Comparison of ENCODE assay signal across 16 cellular contexts in the genomic region with DNA sequence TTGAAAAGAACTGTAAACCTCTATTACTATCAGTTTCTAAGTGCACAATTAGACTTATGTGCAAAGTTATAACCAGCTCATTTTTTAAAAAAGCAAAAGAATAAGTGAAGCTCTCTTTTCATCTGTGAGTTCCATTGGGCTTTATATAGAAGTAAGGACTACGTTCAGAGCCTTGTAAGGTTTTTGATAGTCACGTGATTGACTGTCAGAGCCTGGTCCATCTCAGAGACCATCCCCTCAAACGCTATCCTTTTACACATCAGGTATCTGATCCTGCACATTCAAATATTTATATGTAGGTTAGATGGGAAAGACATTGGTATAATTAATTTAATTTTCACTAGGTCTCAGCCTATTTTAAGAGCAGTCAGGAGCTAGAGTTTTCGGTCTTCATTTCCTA.
DNase-seq lines count a peak whose midpoint lies in the region; ATAC-seq, FAIRE-seq and TF ChIP-seq lines count a peak whose summit lies in the region.
"Had no signal": no experiment of that assay in that cellular context is flagged by ENCODE, and none has a peak within 500 bp of the region (broad histone marks: within the 10 kb centered on the region; RNA-seq: fewer than 3 reads in every experiment).

No MANE protein-coding gene starts in this region.

- intact Hi-C loops in K562 (cut with micrococcal nuclease) (no loop called here), uterus (cut with DNase I; ENCODE audit: low total_unique reads) (no loop called here)

- in situ Hi-C loops in K562 (cut with MboI) = no loop called here

- CTCF ChIA-PET in K562 (lab: Yijun Ruan, JAX; ENCODE audit: low intra/inter-chr PET ratio) = no interaction called here

- H3K27ac ChIP-seq in Peyer's patch (peak overlapping the region; percentile 38 to 84 (median 74)), K562 (ENCODE audit: extremely low read depth, low read depth, low read length) (no peak overlapping the region), muscle layer of duodenum (ENCODE audit: low read length) (peak overlapping the region; percentile 51), uterus (no peak overlapping the region)
- H3K27ac ChIP-seq: HL-60 had no signal

- H2AFZ ChIP-seq in K562 (ENCODE audit: low read depth, low read length) = no peak overlapping the region
- H2AFZ ChIP-seq: PC-9 had no signal

- no peaks in the 10 kb centered on the region for H3K9me1 ChIP-seq in K562 (ENCODE audit: control insufficient read depth, insufficient read depth, low read length)

- WGBS in K562 (ENCODE audit: insufficient coverage, low coverage, missing lambda C conversion rate) = 3% methylated on average over 4 of the region's 4 CpGs

- H3K4me1 ChIP-seq in Peyer's patch = peaks cover 0 to 6% (median 0%) of the 10 kb centered on the region in 4 donors
- no peaks in the 10 kb centered on the region for H3K4me1 ChIP-seq in K562 (replicated peaks in 1 of 2; ENCODE audit: control insufficient read depth in 2 of 2, insufficient read depth in 2 of 2, low read length in 2 of 2)
- H3K4me1 ChIP-seq in muscle layer of duodenum (ENCODE audit: control insufficient read depth in 1 of 2, insufficient read depth in 2 of 2, low read length in 2 of 2) = peaks cover 4 to 6% of the 10 kb centered on the region in 2 donors
- H3K4me1 ChIP-seq in uterus = no peaks in the 10 kb centered on the region

- H4K20me1 ChIP-seq in K562 (replicated peaks; ENCODE audit: control insufficient read depth, insufficient read depth, low read length) = no peaks in the 10 kb centered on the region

- POLR2A ChIA-PET in K562 (lab: Yijun Ruan, JAX) = no interaction called here

- no TSS peak for BruUV-seq in K562 (replicated peaks; lab: Mats Ljungman, UMichigan)

- no peak for TF ChIP-seq EP300 in K562 (IDR thresholded peaks at IDR 0.05; ENCODE audit: low read length)

- no peak for DNase-seq in activated CD4-positive, CD25-positive, alpha-beta regulatory T cell treated with anti-CD3 and anti-CD28 coated beads, Interleukin-2, amount 50 U/mL, for 72 hours
- DNase-seq in Peyer's patch (no peak), K562 (ENCODE audit: extremely low read depth in 1 of 4, low spot score in 3 of 4) (no peak), NCI-H2227 (lab: John Stamatoyannopoulos, UW; ENCODE audit: unreplicated experiment) (no peak), NCI-H2081 treated with DMSO at 0.1 percent for 48 hours (lab: John Stamatoyannopoulos, UW) (no peak), uterus (no peak)
- DNase-seq: 8988T, head of caudate nucleus, kidney, NCI-H510A, PC-9, SW 1271 had no signal

- TF ChIP-seq CTCF in Peyer's patch (IDR thresholded peaks at IDR 0.05) (no peak), K562 (IDR thresholded peaks at IDR 0.05 in 2 of 3, conservative IDR thresholded peaks at IDR 0.05 in 1 of 3; ENCODE audit: insufficient read depth in 2 of 3, low read depth in 1 of 3, low read length in 3 of 3) (no peak), uterus (IDR thresholded peaks at IDR 0.05) (no peak)

- H3K9me3 ChIP-seq in Peyer's patch = no peaks in the 10 kb centered on the region
- no peaks in the 10 kb centered on the region for H3K9me3 ChIP-seq in K562 (replicated peaks; ENCODE audit: control insufficient read depth, insufficient read depth, low read depth, low read length)
- no peaks in the 10 kb centered on the region for H3K9me3 ChIP-seq in muscle layer of duodenum (ENCODE audit: control insufficient read depth in 1 of 2, low read length in 2 of 2)
- no peaks in the 10 kb centered on the region for H3K9me3 ChIP-seq in uterus

- peak; percentile 34 to 45 for ATAC-seq in activated CD4-positive, CD25-positive, alpha-beta regulatory T cell treated with anti-CD3 and anti-CD28 coated beads, Interleukin-2, amount 50 U/mL, for 24 hours
- no peak for ATAC-seq in K562

- H3K4me3 ChIP-seq in Peyer's patch = peak overlapping the region in 3 of 4 donors; percentile 14 to 48 (median 38)
- no peak overlapping the region for H3K4me3 ChIP-seq in K562
- peak overlapping the region in 1 of 2 donors; percentile 51 for H3K4me3 ChIP-seq in muscle layer of duodenum (ENCODE audit: low read depth in 1 of 2, low read length in 2 of 2)
- H3K4me3 ChIP-seq in uterus = no peak overlapping the region
- H3K4me3 ChIP-seq: PC-9 had no signal

- TF ChIP-seq RAD21 in K562 (CRISPR knock-in tag; conservative IDR thresholded peaks at IDR 0.05 in 1 of 2, IDR thresholded peaks at IDR 0.05 in 1 of 2) = no peak

- no peak for TF ChIP-seq POLR2A in Peyer's patch (IDR thresholded peaks at IDR 0.05)
- no peak for TF ChIP-seq POLR2A in K562 (conservative IDR thresholded peaks at IDR 0.05)
- TF ChIP-seq POLR2A in uterus (IDR thresholded peaks at IDR 0.05) = no peak

- no peaks in the 10 kb centered on the region for H3K27me3 ChIP-seq in Peyer's patch
- no peaks in the 10 kb centered on the region for H3K27me3 ChIP-seq in K562 (ENCODE audit: control insufficient read depth in 2 of 2, insufficient read depth in 2 of 2, low read length in 2 of 2)
- no peaks in the 10 kb centered on the region for H3K27me3 ChIP-seq in muscle layer of duodenum (ENCODE audit: low read depth, low read length)
- no peaks in the 10 kb centered on the region for H3K27me3 ChIP-seq in uterus

- no peaks in the 10 kb centered on the region for H3K36me3 ChIP-seq in Peyer's patch
- no peaks in the 10 kb centered on the region for H3K36me3 ChIP-seq in K562 (ENCODE audit: control insufficient read depth, insufficient read depth, low read length)
- no peaks in the 10 kb centered on the region for H3K36me3 ChIP-seq in muscle layer of duodenum (ENCODE audit: control insufficient read depth in 1 of 2, insufficient read depth in 2 of 2, low read length in 2 of 2)
- H3K36me3 ChIP-seq in uterus = no peaks in the 10 kb centered on the region

- no peaks in the 10 kb centered on the region for H3K79me2 ChIP-seq in K562 (ENCODE audit: control insufficient read depth, insufficient read depth, low read length)

- no peak overlapping the region for H3K9ac ChIP-seq in K562 (ENCODE audit: insufficient read depth in 1 of 2, low read depth in 2 of 2, low read length in 2 of 2)

- no peak overlapping the region for H3K4me2 ChIP-seq in K562 (ENCODE audit: insufficient read depth, low read length)
- H3K4me2 ChIP-seq: PC-9 had no signal

- no peak for FAIRE-seq in K562 (lab: Jason Lieb, UNC)
- FAIRE-seq: endothelial cell of umbilical vein, kidney had no signal

TF ChIP-seq in K562, 482 proteins besides CTCF, POLR2A, EP300 and RAD21:
- TF ChIP-seq SFPQ (IDR thresholded peaks at IDR 0.05; ENCODE audit: low read depth, low read length) = no peak
- peak; percentile 77 for TF ChIP-seq TFE3 (CRISPR knock-in tag; IDR thresholded peaks at IDR 0.05)

Comparison
In these comparisons a context has a peak if more than half of its experiments do, and no peak if none do; other contexts are left out.
1. H3K27ac ChIP-seq: peak in Peyer's patch (4 of 4) and muscle layer of duodenum (single experiment); none in K562 (single experiment) and uterus (0 of 2).
2. H3K4me3 ChIP-seq: peak in Peyer's patch (3 of 4); none in K562 (single experiment) and uterus (0 of 2).